26 cellular contexts compared by ENCODE assay signal in the genomic region with DNA sequence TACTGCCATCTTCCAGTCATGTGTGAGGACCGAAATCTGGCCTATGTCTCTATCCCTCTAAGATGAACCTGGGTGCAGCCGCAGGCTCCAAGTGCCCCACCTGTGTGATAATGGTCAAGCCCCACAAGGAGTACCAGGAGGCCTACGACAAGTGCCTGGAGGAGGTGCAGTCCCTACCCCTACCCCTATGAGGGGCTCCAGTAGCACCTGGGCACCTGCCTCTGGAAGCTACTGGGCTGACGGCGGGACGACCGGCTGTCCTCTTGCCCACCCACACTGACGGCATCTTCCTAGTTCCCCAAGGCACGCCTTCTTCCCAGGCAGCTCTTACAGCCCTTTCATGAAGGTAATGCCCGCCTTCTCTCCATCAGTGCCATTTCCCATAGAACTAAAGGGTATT. TPM values are rescaled to one million over a fixed set of nuclear protein-coding genes. Genes with fewer than 3 reads are reported as not detected.
"Had no signal": no experiment of that assay in that cellular context is flagged by ENCODE, and none has a peak within 500 bp of the region (broad histone marks: within the 10 kb centered on the region; RNA-seq: fewer than 3 reads in every experiment).

No MANE protein-coding gene starts in this region.

- H3K27me3 ChIP-seq: esophagus muscularis mucosa, gastrocnemius medialis, right lobe of liver, spleen, testis, tibial nerve, upper lobe of right lung, vagina had no signal

- H3K4me1 Mint-ChIP-seq: naive B cell; nephron; stimulated activated naive B cell treated with anti-CD40 and anti-IgM and Interleukin-4, amounts not matched to agents 10 μg/mL and 1 μg/mL and 100 μg/mL, for 72 hours; stimulated activated naive CD8-positive, alpha-beta T cell treated with anti-CD3 and anti-CD28 coated beads, Interleukin-15, amount 100 ng/mL, for 72 hours had no signal

- H3K4me3 Mint-ChIP-seq: naive B cell; nephron; stimulated activated naive B cell treated with anti-CD40 and anti-IgM and Interleukin-4, amounts not matched to agents 10 μg/mL and 1 μg/mL and 100 μg/mL, for 72 hours; stimulated activated naive CD8-positive, alpha-beta T cell treated with anti-CD3 and anti-CD28 coated beads, Interleukin-15, amount 100 ng/mL, for 72 hours had no signal

- H3K36me3 ChIP-seq: esophagus muscularis mucosa, gastrocnemius medialis, heart right ventricle, right lobe of liver, spleen, tibial nerve, upper lobe of right lung, vagina had no signal

- H3K9me3 ChIP-seq: esophagus muscularis mucosa, gastrocnemius medialis, heart right ventricle, psoas muscle, right lobe of liver, spleen, testis, tibial nerve, upper lobe of right lung, vagina had no signal

- H3K27me3 Mint-ChIP-seq: naive B cell; stimulated activated naive B cell treated with anti-CD40 and anti-IgM and Interleukin-4, amounts not matched to agents 10 μg/mL and 1 μg/mL and 100 μg/mL, for 72 hours; stimulated activated naive CD8-positive, alpha-beta T cell treated with anti-CD3 and anti-CD28 coated beads, Interleukin-15, amount 100 ng/mL, for 72 hours had no signal

- ATAC-seq: gastrocnemius medialis; heart right ventricle; left colon; left ventricle myocardium superior; psoas muscle; stimulated activated naive B cell treated with anti-CD40 and anti-IgM and Interleukin-4, amounts not matched to agents 10 μg/mL and 1 μg/mL and 100 μg/mL, for 72 hours; stimulated activated naive CD8-positive, alpha-beta T cell treated with anti-CD3 and anti-CD28 coated beads, Interleukin-15, amount 100 ng/mL, for 72 hours; upper lobe of right lung had no signal

- DNase-seq: cortex of kidney; effector memory CD4-positive, alpha-beta T cell; gastrocnemius medialis; heart right ventricle; hypothalamus; left colon; left ventricle myocardium superior; mesenchymal stem cell; naive B cell; psoas muscle; retina; right lobe of liver; spleen; stimulated activated CD4-positive, alpha-beta T cell treated with anti-CD3 and anti-CD28 coated beads, Interleukin-15, amount 100 ng/mL, for 24 hours; stimulated activated CD4-positive, alpha-beta T cell treated with anti-CD3 and anti-CD28 coated beads, Interleukin-1b, Interleukin-23, amount 100 ng/mL, for 48 hours; stimulated activated CD4-positive, alpha-beta T cell treated with anti-CD3 and anti-CD28 coated beads, Interleukin-4, amount 100 ng/mL, for 24 hours; stimulated activated naive B cell treated with anti-CD40 and anti-IgM and Interleukin-4, amounts not matched to agents 10 μg/mL and 1 μg/mL and 100 μg/mL, for 72 hours; stimulated activated naive CD8-positive, alpha-beta T cell treated with anti-CD3 and anti-CD28 coated beads, Interleukin-15, amount 100 ng/mL, for 72 hours; testis; upper lobe of right lung had no signal

- H3K9me3 Mint-ChIP-seq: stimulated activated naive B cell treated with anti-CD40 and anti-IgM and Interleukin-4, amounts not matched to agents 10 μg/mL and 1 μg/mL and 100 μg/mL, for 72 hours; stimulated activated naive CD8-positive, alpha-beta T cell treated with anti-CD3 and anti-CD28 coated beads, Interleukin-15, amount 100 ng/mL, for 72 hours had no signal

- H3K4me3 ChIP-seq: esophagus muscularis mucosa, gastrocnemius medialis, heart right ventricle, lung, psoas muscle, right lobe of liver, spleen, testis, tibial nerve, upper lobe of right lung, vagina had no signal

- H3K27ac Mint-ChIP-seq: naive B cell; nephron; stimulated activated naive B cell treated with anti-CD40 and anti-IgM and Interleukin-4, amounts not matched to agents 10 μg/mL and 1 μg/mL and 100 μg/mL, for 72 hours; stimulated activated naive CD8-positive, alpha-beta T cell treated with anti-CD3 and anti-CD28 coated beads, Interleukin-15, amount 100 ng/mL, for 72 hours had no signal

- H3K36me3 Mint-ChIP-seq: naive B cell; stimulated activated naive B cell treated with anti-CD40 and anti-IgM and Interleukin-4, amounts not matched to agents 10 μg/mL and 1 μg/mL and 100 μg/mL, for 72 hours had no signal

- H3K4me1 ChIP-seq: esophagus muscularis mucosa, gastrocnemius medialis, psoas muscle, right lobe of liver, testis, tibial nerve, upper lobe of right lung, vagina had no signal

- H3K27ac ChIP-seq: esophagus muscularis mucosa, gastrocnemius medialis, heart right ventricle, psoas muscle, right lobe of liver, spleen, testis, tibial nerve, upper lobe of right lung, vagina had no signal

RNA-seq across cellular contexts. Expression of a gene that starts 47.4 kb away (rescaled TPM):
- total RNA-seq: left ventricle myocardium superior, skeletal muscle tissue had no signal
